ENCODE assay signal across 1 cellular context in the genomic region with DNA sequence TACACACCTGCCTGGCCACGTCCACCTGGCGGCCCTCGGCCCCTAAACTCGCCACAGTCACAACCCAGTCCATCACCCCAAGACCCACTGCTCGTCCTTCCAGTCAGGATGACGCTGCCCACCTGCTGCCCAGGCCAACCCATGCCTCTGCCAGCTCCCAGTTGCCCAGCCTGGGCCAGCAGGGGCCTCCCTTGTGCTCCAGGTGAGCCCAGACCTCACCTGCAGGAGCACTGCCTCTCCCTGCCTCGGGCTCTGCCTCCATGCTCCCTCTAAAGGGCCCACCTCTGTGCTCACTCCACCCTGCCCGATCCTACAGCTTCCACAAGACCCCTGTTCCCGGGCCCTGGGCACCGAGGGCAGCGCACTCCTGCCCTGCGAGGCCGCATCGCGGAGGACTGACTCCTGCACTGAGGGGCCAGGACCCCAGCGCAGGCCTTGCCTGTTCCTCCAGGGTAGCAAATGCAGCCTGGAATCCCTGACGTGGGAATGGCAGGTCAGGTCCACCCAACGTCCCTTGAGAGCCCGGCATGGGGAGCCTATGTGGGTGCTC.
TF ChIP-seq lines count a peak whose summit lies in the region.

No MANE protein-coding gene starts in this region.

TF ChIP-seq in IMR-90, 13 proteins besides CTCF, POLR2A, EP300 and RAD21:
- no peak for TF ChIP-seq MXI1 (IDR thresholded peaks at IDR 0.05; ENCODE audit: borderline replicate concordance, low read depth, low read length)
- no peak for TF ChIP-seq CHD1 (IDR thresholded peaks at IDR 0.05; ENCODE audit: low read depth, low read length)
- TF ChIP-seq RFX5 (IDR thresholded peaks at IDR 0.05; ENCODE audit: low read depth, low read length): no peak
- no peak for TF ChIP-seq NFE2L2 (IDR thresholded peaks at IDR 0.05; ENCODE audit: low read depth, low read length)
- TF ChIP-seq, protein P1, sequence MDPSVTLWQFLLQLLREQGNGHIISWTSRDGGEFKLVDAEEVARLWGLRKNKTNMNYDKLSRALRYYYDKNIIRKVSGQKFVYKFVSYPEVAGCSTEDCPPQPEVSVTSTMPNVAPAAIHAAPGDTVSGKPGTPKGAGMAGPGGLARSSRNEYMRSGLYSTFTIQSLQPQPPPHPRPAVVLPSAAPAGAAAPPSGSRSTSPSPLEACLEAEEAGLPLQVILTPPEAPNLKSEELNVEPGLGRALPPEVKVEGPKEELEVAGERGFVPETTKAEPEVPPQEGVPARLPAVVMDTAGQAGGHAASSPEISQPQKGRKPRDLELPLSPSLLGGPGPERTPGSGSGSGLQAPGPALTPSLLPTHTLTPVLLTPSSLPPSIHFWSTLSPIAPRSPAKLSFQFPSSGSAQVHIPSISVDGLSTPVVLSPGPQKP (IDR thresholded peaks at IDR 0.05; ENCODE audit: borderline replicate concordance, low read depth, low read length): no peak
- no peak for TF ChIP-seq FOS (IDR thresholded peaks at IDR 0.05; ENCODE audit: low read depth, low read length)
- TF ChIP-seq CEBPB (IDR thresholded peaks at IDR 0.05; ENCODE audit: low read depth, low read length): no peak
- TF ChIP-seq MAFK (IDR thresholded peaks at IDR 0.05; ENCODE audit: low read depth, low read length): no peak
- no peak for TF ChIP-seq RCOR1 (IDR thresholded peaks at IDR 0.05; ENCODE audit: insufficient replicate concordance, low read length)
- TF ChIP-seq, protein P2, sequence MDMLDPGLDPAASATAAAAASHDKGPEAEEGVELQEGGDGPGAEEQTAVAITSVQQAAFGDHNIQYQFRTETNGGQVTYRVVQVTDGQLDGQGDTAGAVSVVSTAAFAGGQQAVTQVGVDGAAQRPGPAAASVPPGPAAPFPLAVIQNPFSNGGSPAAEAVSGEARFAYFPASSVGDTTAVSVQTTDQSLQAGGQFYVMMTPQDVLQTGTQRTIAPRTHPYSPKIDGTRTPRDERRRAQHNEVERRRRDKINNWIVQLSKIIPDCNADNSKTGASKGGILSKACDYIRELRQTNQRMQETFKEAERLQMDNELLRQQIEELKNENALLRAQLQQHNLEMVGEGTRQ (IDR thresholded peaks at IDR 0.05; ENCODE audit: low read depth, low read length): no peak
- no peak for TF ChIP-seq SMC3 (IDR thresholded peaks at IDR 0.05; ENCODE audit: low read depth, low read length)
- TF ChIP-seq BHLHE40 (IDR thresholded peaks at IDR 0.05; ENCODE audit: low read depth, low read length): no peak
- no peak for TF ChIP-seq MAZ (IDR thresholded peaks at IDR 0.05; ENCODE audit: borderline replicate concordance, low read depth, low read length)
